ENCODE assay signal across 16 cellular contexts in the genomic region with DNA sequence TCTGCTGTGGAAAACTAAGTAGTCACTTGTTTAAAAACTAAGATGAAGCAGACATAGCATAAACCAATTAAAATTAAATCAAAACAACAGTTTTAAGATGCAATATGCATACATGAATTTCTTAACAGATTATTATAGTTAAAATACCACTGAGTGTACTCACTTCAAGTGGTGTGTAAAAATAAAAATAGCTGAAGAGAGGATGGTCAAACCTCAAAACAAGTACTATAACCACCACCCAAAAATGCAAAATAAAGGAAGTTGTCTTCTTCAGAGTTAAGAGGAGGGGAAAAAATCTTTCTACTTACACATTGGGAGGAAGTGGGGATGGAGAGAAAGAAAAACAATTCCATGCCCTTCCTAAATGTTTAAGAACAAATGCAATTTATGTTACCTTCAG. TPM values are rescaled to one million over a fixed set of nuclear protein-coding genes. Genes with fewer than 3 reads are reported as not detected.
A peak's percentile ranks its signal among the peaks of the same experiment; 100 is the strongest.
DNase-seq lines count a peak whose midpoint lies in the region; ATAC-seq and TF ChIP-seq lines count a peak whose summit lies in the region.
"Had no signal": no experiment of that assay in that cellular context is flagged by ENCODE, and none has a peak within 500 bp of the region (broad histone marks: within the 10 kb centered on the region; RNA-seq: fewer than 3 reads in every experiment).

No MANE protein-coding gene starts in this region.

- peak overlapping the region; percentile 9 for H3K27ac Mint-ChIP-seq in activated naive CD8-positive, alpha-beta T cell treated with anti-CD3 and anti-CD28 coated beads, Interleukin-2, amount 10 ng/mL, durations not matched to agents 7 days and 5 days
- H3K27ac Mint-ChIP-seq in activated naive CD8-positive, alpha-beta T cell treated with anti-CD3 and anti-CD28 coated beads, Interleukin-2, amount 50 U/mL, for 24 hours = no peak overlapping the region
- H3K27ac Mint-ChIP-seq in GM23338 = peak overlapping the region; percentile 71; the same call in 1 of the 2 replicates
- peak overlapping the region; percentile 83 for H3K27ac Mint-ChIP-seq in stimulated activated memory B cell treated with anti-CD40 and anti-IgM and Interleukin-4, amounts not matched to agents 10 μg/mL and 1 μg/mL and 100 μg/mL, for 72 hours
- H3K27ac Mint-ChIP-seq: activated naive CD8-positive, alpha-beta T cell treated with anti-CD3 and anti-CD28 coated beads for 36 hours; endodermal cell had no signal

- H3K9me3 ChIP-seq in SU-DHL-6 (ENCODE audit: insufficient read depth, low read length) = no peaks in the 10 kb centered on the region
- no peaks in the 10 kb centered on the region for H3K9me3 ChIP-seq in aorta (ENCODE audit: control insufficient read depth, low read length)
- H3K9me3 ChIP-seq: neutrophil, SJSA1 had no signal

- H3K9me3 Mint-ChIP-seq in activated naive CD8-positive, alpha-beta T cell treated with anti-CD3 and anti-CD28 coated beads, Interleukin-2, amount 10 ng/mL, durations not matched to agents 7 days and 5 days = no peaks in the 10 kb centered on the region
- H3K9me3 Mint-ChIP-seq in activated naive CD8-positive, alpha-beta T cell treated with anti-CD3 and anti-CD28 coated beads, Interleukin-2, amount 50 U/mL, for 24 hours = peaks cover 4% of the 10 kb centered on the region
- H3K9me3 Mint-ChIP-seq in GM23338 = no peaks in the 10 kb centered on the region
- H3K9me3 Mint-ChIP-seq in stimulated activated memory B cell treated with anti-CD40 and anti-IgM and Interleukin-4, amounts not matched to agents 10 μg/mL and 1 μg/mL and 100 μg/mL, for 72 hours = no peaks in the 10 kb centered on the region
- H3K9me3 Mint-ChIP-seq: activated naive CD8-positive, alpha-beta T cell treated with anti-CD3 and anti-CD28 coated beads for 36 hours; endodermal cell had no signal

- H3K27me3 ChIP-seq in GM23338 (ENCODE audit: insufficient read depth) = no peaks in the 10 kb centered on the region
- no peaks in the 10 kb centered on the region for H3K27me3 ChIP-seq in SU-DHL-6 (ENCODE audit: low read length)
- no peaks in the 10 kb centered on the region for H3K27me3 ChIP-seq in aorta (ENCODE audit: control insufficient read depth in 1 of 2, insufficient read depth in 2 of 2, low read length in 1 of 2)
- H3K27me3 ChIP-seq: SJSA1 had no signal

- no peak overlapping the region for H2AFZ ChIP-seq in GM23338
- H2AFZ ChIP-seq in SU-DHL-6 (ENCODE audit: low read depth, low read length, severe bottlenecking) = no peak overlapping the region

- H3K27me3 Mint-ChIP-seq in activated naive CD8-positive, alpha-beta T cell treated with anti-CD3 and anti-CD28 coated beads, Interleukin-2, amount 10 ng/mL, durations not matched to agents 7 days and 5 days = no peaks in the 10 kb centered on the region
- H3K27me3 Mint-ChIP-seq in activated naive CD8-positive, alpha-beta T cell treated with anti-CD3 and anti-CD28 coated beads, Interleukin-2, amount 50 U/mL, for 24 hours = no peaks in the 10 kb centered on the region
- H3K27me3 Mint-ChIP-seq in GM23338 (ENCODE audit: insufficient read depth, low read depth, poor library complexity) = peaks cover 3% of the 10 kb centered on the region
- no peaks in the 10 kb centered on the region for H3K27me3 Mint-ChIP-seq in stimulated activated memory B cell treated with anti-CD40 and anti-IgM and Interleukin-4, amounts not matched to agents 10 μg/mL and 1 μg/mL and 100 μg/mL, for 72 hours
- H3K27me3 Mint-ChIP-seq: activated naive CD8-positive, alpha-beta T cell treated with anti-CD3 and anti-CD28 coated beads for 36 hours had no signal

- H3K4me1 ChIP-seq in GM23338 (ENCODE audit: insufficient read depth) = peaks cover 74% of the 10 kb centered on the region
- H3K4me1 ChIP-seq in aorta (ENCODE audit: control insufficient read depth in 1 of 2, insufficient read depth in 2 of 2, low read length in 2 of 2) = peaks cover 2% of the 10 kb centered on the region in 2 donors

- H3K4me3 ChIP-seq in GM23338 (0 out of 2 replicates have a peak overlapping the region, but pooled peaks have one; percentile 18), SU-DHL-6 (ENCODE audit: insufficient read depth, low read length, poor library complexity, severe bottlenecking) (peak overlapping the region; percentile 16), aorta (ENCODE audit: low read length in 2 of 2) (no peak overlapping the region)
- H3K4me3 ChIP-seq: SJSA1, skin epidermis had no signal

- H3K4me2 ChIP-seq in GM23338 (peak overlapping the region; percentile 52), SU-DHL-6 (ENCODE audit: low read depth, low read length, poor library complexity, severe bottlenecking) (peak overlapping the region; percentile 96)

- H3K4me1 Mint-ChIP-seq in activated naive CD8-positive, alpha-beta T cell treated with anti-CD3 and anti-CD28 coated beads, Interleukin-2, amount 10 ng/mL, durations not matched to agents 7 days and 5 days = peaks cover 32% of the 10 kb centered on the region
- H3K4me1 Mint-ChIP-seq in activated naive CD8-positive, alpha-beta T cell treated with anti-CD3 and anti-CD28 coated beads, Interleukin-2, amount 50 U/mL, for 24 hours = peaks cover 63% of the 10 kb centered on the region
- peaks cover 70% of the 10 kb centered on the region for H3K4me1 Mint-ChIP-seq in GM23338
- peaks cover 79% of the 10 kb centered on the region for H3K4me1 Mint-ChIP-seq in stimulated activated memory B cell treated with anti-CD40 and anti-IgM and Interleukin-4, amounts not matched to agents 10 μg/mL and 1 μg/mL and 100 μg/mL, for 72 hours

- intact Hi-C loops in posterior vena cava (cut with DNase I) = no loop called here
- intact Hi-C loops in aorta (cut with DNase I) = no loop called here

- H3K9me2 ChIP-seq in GM23338 (ENCODE audit: insufficient read depth) (no peaks in the 10 kb centered on the region), SU-DHL-6 (replicated peaks; ENCODE audit: insufficient read depth, low read length) (no peaks in the 10 kb centered on the region)

- H3K36me3 ChIP-seq in GM23338 (ENCODE audit: insufficient read depth) (no peaks in the 10 kb centered on the region; the same call in 1 of the 2 replicates), SU-DHL-6 (ENCODE audit: low read length) (peaks cover under 1% of the 10 kb centered on the region; the same call in 1 of the 2 replicates), aorta (ENCODE audit: control insufficient read depth in 1 of 2, insufficient read depth in 2 of 2, low read length in 1 of 2) (no peaks in the 10 kb centered on the region)
- H3K36me3 ChIP-seq: neutrophil had no signal

- peaks cover 19% of the 10 kb centered on the region for H3K36me3 Mint-ChIP-seq in activated naive CD8-positive, alpha-beta T cell treated with anti-CD3 and anti-CD28 coated beads, Interleukin-2, amount 10 ng/mL, durations not matched to agents 7 days and 5 days
- peaks cover 2% of the 10 kb centered on the region for H3K36me3 Mint-ChIP-seq in activated naive CD8-positive, alpha-beta T cell treated with anti-CD3 and anti-CD28 coated beads, Interleukin-2, amount 50 U/mL, for 24 hours (ENCODE audit: low read depth)
- peaks cover 9% of the 10 kb centered on the region; the same call in 2 of the 3 replicates for H3K36me3 Mint-ChIP-seq in GM23338 (ENCODE audit: low read depth)
- H3K36me3 Mint-ChIP-seq in stimulated activated memory B cell treated with anti-CD40 and anti-IgM and Interleukin-4, amounts not matched to agents 10 μg/mL and 1 μg/mL and 100 μg/mL, for 72 hours = no peaks in the 10 kb centered on the region

- H4K20me1 ChIP-seq in GM23338 (replicated peaks; ENCODE audit: insufficient read depth) (peaks cover 21% of the 10 kb centered on the region), SU-DHL-6 (ENCODE audit: low read depth, low read length) (0 out of 2 replicates have a peak, but pooled peaks cover 5% of the 10 kb centered on the region)

- H3F3A ChIP-seq in GM23338 (replicated peaks; ENCODE audit: low read depth) (no peaks in the 10 kb centered on the region), SU-DHL-6 (ENCODE audit: insufficient read depth) (peaks cover 88% of the 10 kb centered on the region)

- no peak for DNase-seq in activated naive CD8-positive, alpha-beta T cell treated with anti-CD3 and anti-CD28 coated beads, Interleukin-2, amount 10 ng/mL, durations not matched to agents 7 days and 5 days
- no peak for DNase-seq in activated naive CD8-positive, alpha-beta T cell treated with anti-CD3 and anti-CD28 coated beads, Interleukin-2, amount 50 U/mL, for 24 hours
- no peak for DNase-seq in GM23338 (ENCODE audit: low spot score)
- DNase-seq in posterior vena cava (ENCODE audit: low spot score) = no peak
- no peak for DNase-seq in aorta
- DNase-seq: activated naive CD8-positive, alpha-beta T cell treated with anti-CD3 and anti-CD28 coated beads for 36 hours; caudate nucleus; endodermal cell; mesendoderm; NCI-H1105 had no signal

- TF ChIP-seq CTCF in GM23338 (conservative IDR thresholded peaks at IDR 0.05; ENCODE audit: low read depth in 2 of 2) = no peak
- no peak for TF ChIP-seq CTCF in SU-DHL-6 (IDR thresholded peaks at IDR 0.05; ENCODE audit: insufficient read depth, low read length, poor library complexity, severe bottlenecking)

- peak overlapping the region; percentile 48 for H3K4me3 Mint-ChIP-seq in activated naive CD8-positive, alpha-beta T cell treated with anti-CD3 and anti-CD28 coated beads, Interleukin-2, amount 10 ng/mL, durations not matched to agents 7 days and 5 days
- no peak overlapping the region for H3K4me3 Mint-ChIP-seq in activated naive CD8-positive, alpha-beta T cell treated with anti-CD3 and anti-CD28 coated beads, Interleukin-2, amount 50 U/mL, for 24 hours
- H3K4me3 Mint-ChIP-seq in GM23338 = 0 out of 3 replicates have a peak overlapping the region, but pooled peaks have one; percentile 38
- H3K4me3 Mint-ChIP-seq in stimulated activated memory B cell treated with anti-CD40 and anti-IgM and Interleukin-4, amounts not matched to agents 10 μg/mL and 1 μg/mL and 100 μg/mL, for 72 hours = no peak overlapping the region
- H3K4me3 Mint-ChIP-seq: activated naive CD8-positive, alpha-beta T cell treated with anti-CD3 and anti-CD28 coated beads for 36 hours; endodermal cell had no signal

- H3K79me2 ChIP-seq in GM23338 (replicated peaks; ENCODE audit: insufficient read depth) (peaks cover 99% of the 10 kb centered on the region), SU-DHL-6 (ENCODE audit: insufficient read depth, low read length) (peaks cover 95% of the 10 kb centered on the region)

- peak overlapping the region; percentile 55 for H3K9ac ChIP-seq in SU-DHL-6 (ENCODE audit: low read length)

- no peak for ATAC-seq in activated naive CD8-positive, alpha-beta T cell treated with anti-CD3 and anti-CD28 coated beads, Interleukin-2, amount 10 ng/mL, durations not matched to agents 7 days and 5 days (ENCODE audit: low read depth)
- no peak for ATAC-seq in activated naive CD8-positive, alpha-beta T cell treated with anti-CD3 and anti-CD28 coated beads, Interleukin-2, amount 50 U/mL, for 24 hours
- ATAC-seq in GM23338 (no peak), HG02763 (IDR thresholded peaks at IDR 0.05; ENCODE audit: unreplicated experiment) (no peak), aorta (ENCODE audit: low FRiP score) (no peak)
- ATAC-seq in stimulated activated memory B cell treated with anti-CD40 and anti-IgM and Interleukin-4, amounts not matched to agents 10 μg/mL and 1 μg/mL and 100 μg/mL, for 72 hours = no peak

- POLR2A ChIA-PET in activated naive CD8-positive, alpha-beta T cell treated with anti-CD3 and anti-CD28 coated beads, Interleukin-2, amount 10 ng/mL, durations not matched to agents 7 days and 5 days (lab: Charles Lee) = no interaction called here

- peak overlapping the region; percentile 3 for H3K27ac ChIP-seq in GM23338 (ENCODE audit: low read depth)
- H3K27ac ChIP-seq in SU-DHL-6 (ENCODE audit: low read depth, low read length) = peak overlapping the region; percentile 95
- no peak overlapping the region for H3K27ac ChIP-seq in aorta (ENCODE audit: low read depth in 1 of 2, low read length in 2 of 2)
- H3K27ac ChIP-seq: neutrophil, SJSA1, skin epidermis had no signal

RNA-seq across cellular contexts. Expression of gene RRAS2, which starts 31.9 kb away (rescaled TPM):
- total RNA-seq in activated naive CD8-positive, alpha-beta T cell treated with anti-CD3 and anti-CD28 coated beads, Interleukin-2, amount 10 ng/mL, durations not matched to agents 7 days and 5 days = 10 to 100 TPM; 54.8 to 60.0 TPM
- total RNA-seq in GM23338 (2014; rRNA removed; shearing (Covaris generic)) = 293 and 296 TPM in 2 replicates
- polyA plus RNA-seq in GM23338 (2016; fragmentation: Nextera tagmentation; extraction: Ambion mirVana) = 174 and 196 TPM in 2 replicates
- total RNA-seq in posterior vena cava = 10 to 100 TPM; 15.8 to 31.3 TPM
- 10 to 100 TPM; 24.5 to 46.7 TPM for total RNA-seq in aorta
- 10 to 100 TPM; 18.0 to 31.3 TPM for polyA plus RNA-seq in aorta

Comparison
In these comparisons a context has a peak if more than half of its experiments do, and no peak if none do; other contexts are left out.
1. H3K4me3 Mint-ChIP-seq: peak in activated naive CD8-positive, alpha-beta T cell treated with anti-CD3 and anti-CD28 coated beads, Interleukin-2, amount 10 ng/mL, durations not matched to agents 7 days and 5 days (single experiment) and GM23338 (single experiment); none in activated naive CD8-positive, alpha-beta T cell treated with anti-CD3 and anti-CD28 coated beads, Interleukin-2, amount 50 U/mL, for 24 hours (single experiment) and stimulated activated memory B cell treated with anti-CD40 and anti-IgM and Interleukin-4, amounts not matched to agents 10 μg/mL and 1 μg/mL and 100 μg/mL, for 72 hours (single experiment).
2. H3K27ac ChIP-seq: peak in GM23338 (single experiment) and SU-DHL-6 (single experiment); none in aorta (0 of 2).
3. H3K4me3 ChIP-seq: peak in GM23338 (single experiment) and SU-DHL-6 (single experiment); none in aorta (0 of 2).